In the genomic region with DNA sequence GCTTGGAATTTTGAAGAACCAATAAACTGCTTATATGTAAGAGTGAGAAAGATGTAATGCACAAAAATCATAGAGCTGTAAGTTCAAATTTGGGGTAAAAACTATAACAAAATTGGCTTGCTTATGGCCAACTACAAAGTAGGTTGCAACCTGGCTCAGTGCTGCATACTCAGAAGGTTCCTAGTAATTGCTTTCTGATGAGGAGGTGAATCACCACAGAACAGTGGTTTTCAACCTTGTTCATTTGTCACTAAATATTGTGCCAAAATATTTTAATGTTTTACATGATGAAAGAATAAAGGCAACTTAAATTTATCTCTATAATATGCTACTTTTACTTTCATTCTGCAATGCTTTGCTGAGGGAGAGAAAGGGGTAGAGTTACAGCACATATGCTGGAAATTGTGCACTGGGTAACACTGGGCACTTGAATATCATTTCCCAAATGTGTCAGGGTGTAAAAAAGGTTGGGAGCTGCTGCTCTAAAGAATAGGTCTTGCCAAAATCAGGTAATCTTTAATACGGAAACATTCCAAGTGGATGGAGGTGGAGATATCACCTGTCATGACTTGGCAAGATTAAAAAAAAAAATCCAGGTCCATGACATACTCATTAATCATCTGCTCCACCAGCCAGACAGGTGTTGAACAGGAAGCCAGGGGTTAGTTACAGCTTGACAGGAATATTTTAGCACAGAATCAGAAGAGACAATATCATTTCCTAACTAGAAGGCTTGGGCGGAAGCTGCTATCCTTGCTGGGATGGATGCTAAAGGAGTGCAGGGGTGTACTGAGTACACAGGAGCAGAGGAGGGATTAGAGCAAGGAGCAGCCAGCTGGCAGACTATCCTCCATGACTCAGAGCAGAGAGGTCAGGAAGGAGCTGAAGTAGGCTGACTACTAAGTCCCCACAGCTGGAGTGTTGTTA, we compare ENCODE assay signal across 11 cellular contexts. TPM values are rescaled to one million over a fixed set of nuclear protein-coding genes. Genes with fewer than 3 reads are reported as not detected.
DNase-seq lines count a peak whose midpoint lies in the region; ATAC-seq and TF ChIP-seq lines count a peak whose summit lies in the region.
"Had no signal": no experiment of that assay in that cellular context is flagged by ENCODE, and none has a peak within 500 bp of the region (broad histone marks: within the 10 kb centered on the region; RNA-seq: fewer than 3 reads in every experiment).

No MANE protein-coding gene starts in this region.

- CTCF ChIA-PET in RWPE1 (lab: Yijun Ruan, JAX) = interaction anchor here (0.6 to 1.2 kb wide), 9 partner anchors 10 to 1932 kb away, joined by 3 to 4 read pairs (median 3); no protein-coding TSS in a partner anchor

- H3K36me3 ChIP-seq in heart right ventricle (no peaks in the 10 kb centered on the region), testis (ENCODE audit: low read depth, missing control alignments) (no peaks in the 10 kb centered on the region)

- H3K4me1 Mint-ChIP-seq in stimulated activated naive CD8-positive, alpha-beta T cell treated with anti-CD3 and anti-CD28 coated beads, Interleukin-15, amount 100 ng/mL, for 72 hours = peaks cover 14% of the 10 kb centered on the region

- H3K9me3 Mint-ChIP-seq in stimulated activated naive CD8-positive, alpha-beta T cell treated with anti-CD3 and anti-CD28 coated beads, Interleukin-15, amount 100 ng/mL, for 72 hours = peaks cover 0 to 4% of the 10 kb centered on the region in 2 donors

- ATAC-seq in heart right ventricle (peak; percentile 44 to 95 (median 76)), HG03159 (IDR thresholded peaks at IDR 0.05; ENCODE audit: unreplicated experiment) (no peak)
- ATAC-seq in stimulated activated naive CD8-positive, alpha-beta T cell treated with anti-CD3 and anti-CD28 coated beads, Interleukin-15, amount 100 ng/mL, for 72 hours = no peak

- H3K27me3 ChIP-seq in heart right ventricle (peaks cover 0 to 5% (median 0%) of the 10 kb centered on the region in 7 donors), testis (no peaks in the 10 kb centered on the region)

- TF ChIP-seq CTCF in RWPE1 (conservative IDR thresholded peaks at IDR 0.05; ENCODE audit: low read depth) (no peak), heart right ventricle (IDR thresholded peaks at IDR 0.05) (no peak), testis (IDR thresholded peaks at IDR 0.05) (no peak)

- TF ChIP-seq POLR2A in testis (IDR thresholded peaks at IDR 0.05) = no peak

- H3K27ac Mint-ChIP-seq in stimulated activated naive CD8-positive, alpha-beta T cell treated with anti-CD3 and anti-CD28 coated beads, Interleukin-15, amount 100 ng/mL, for 72 hours = no peak overlapping the region

- 62 to 78% methylated on average over 2 of the region's 2 CpGs for WGBS in heart right ventricle, 2 donors
- WGBS in testis, 2 donors = 74% methylated on average over 2 of the region's 2 CpGs

- POLR2A ChIA-PET in RWPE1 (lab: Yijun Ruan, JAX; ENCODE audit: low non-redundant PET) = interaction anchor here (0.7 to 0.8 kb wide), 2 partner anchors 215 to 371 kb away, joined by 3 read pairs; a partner anchor contains a TSS

- intact Hi-C loops in heart right ventricle (cut with DNase I) = no loop called here
- intact Hi-C loops in testis (cut with DNase I; ENCODE audit: low total_unique reads) = no loop called here

- H3K9me3 ChIP-seq in heart right ventricle (peaks cover 0 to 8% (median 0%) of the 10 kb centered on the region in 11 donors), testis (no peaks in the 10 kb centered on the region)

- H3K27me3 Mint-ChIP-seq in stimulated activated naive CD8-positive, alpha-beta T cell treated with anti-CD3 and anti-CD28 coated beads, Interleukin-15, amount 100 ng/mL, for 72 hours = peaks cover 40% of the 10 kb centered on the region

- no peak overlapping the region for H3K4me3 ChIP-seq in heart right ventricle
- no peak overlapping the region for H3K4me3 ChIP-seq in testis
- H3K4me3 ChIP-seq: SK-N-MC had no signal

- peak overlapping the region; percentile 74 for H3K27ac ChIP-seq in RWPE1
- H3K27ac ChIP-seq in heart right ventricle = no peak overlapping the region
- H3K27ac ChIP-seq in testis = no peak overlapping the region
- H3K27ac ChIP-seq: KMS-11, SK-N-MC had no signal

- peak; percentile 60 for DNase-seq in NCI-H2171 treated with DMSO at 0.1 percent for 48 hours (lab: John Stamatoyannopoulos, UW)
- DNase-seq in NCI-H2171 (lab: John Stamatoyannopoulos, UW) = no peak
- peak; percentile 94 for DNase-seq in RWPE1 (ENCODE audit: low spot score)
- DNase-seq in heart right ventricle = peak in 1 of 2 donors; percentile 32
- peak; percentile 34 for DNase-seq in testis
- DNase-seq in stimulated activated naive CD8-positive, alpha-beta T cell treated with anti-CD3 and anti-CD28 coated beads, Interleukin-15, amount 100 ng/mL, for 72 hours = no peak
- no peak for DNase-seq in NCI-H345 (lab: John Stamatoyannopoulos, UW)
- DNase-seq: substantia nigra had no signal

- H3K4me3 Mint-ChIP-seq in stimulated activated naive CD8-positive, alpha-beta T cell treated with anti-CD3 and anti-CD28 coated beads, Interleukin-15, amount 100 ng/mL, for 72 hours = no peak overlapping the region

- H3K4me1 ChIP-seq in heart right ventricle (peaks cover 0 to 10% (median 0%) of the 10 kb centered on the region in 9 donors), testis (no peaks in the 10 kb centered on the region)

RNA-seq across cellular contexts. Expression of a gene that starts 34.6 kb away (rescaled TPM):
- total RNA-seq in heart right ventricle (10 to 100 TPM in 7 of 10 donors, 1 to 10 TPM in 3; 1.3 to 31.1 (median 14.7) TPM), testis (1 to 10 TPM; 1.7 to 2.0 TPM)
- polyA plus RNA-seq in heart right ventricle (10 to 100 TPM; 21.7 to 44.5 TPM), testis (ENCODE audit: insufficient read depth, low read depth, low replicate concordance) (76.3 TPM)

RNA-seq across cellular contexts. Expression of a gene that starts 53.5 kb away (rescaled TPM):
- total RNA-seq in heart right ventricle = 10 to 100 TPM in 1 of 10 donors, 1 to 10 TPM in 1, under 1 TPM in 3, not detected in 5; 0.47 to 19.9 (median 0.87) TPM
- 1 to 10 TPM; 1.6 to 4.9 TPM for polyA plus RNA-seq in heart right ventricle
- not detected for total RNA-seq in testis
- 15.5 TPM for polyA plus RNA-seq in testis (ENCODE audit: insufficient read depth, low read depth, low replicate concordance)

Comparison
In these comparisons a context has a peak if more than half of its experiments do, and no peak if none do; other contexts are left out.
1. DNase-seq: peak in NCI-H2171 treated with DMSO at 0.1 percent for 48 hours (single experiment), RWPE1 (single experiment) and testis (single experiment); none in NCI-H2171 (single experiment), stimulated activated naive CD8-positive, alpha-beta T cell treated with anti-CD3 and anti-CD28 coated beads, Interleukin-15, amount 100 ng/mL, for 72 hours (0 of 2) and NCI-H345 (single experiment).
2. ATAC-seq: peak in heart right ventricle (8 of 8); none in stimulated activated naive CD8-positive, alpha-beta T cell treated with anti-CD3 and anti-CD28 coated beads, Interleukin-15, amount 100 ng/mL, for 72 hours (single experiment) and HG03159 (single experiment).